In the genomic region with DNA sequence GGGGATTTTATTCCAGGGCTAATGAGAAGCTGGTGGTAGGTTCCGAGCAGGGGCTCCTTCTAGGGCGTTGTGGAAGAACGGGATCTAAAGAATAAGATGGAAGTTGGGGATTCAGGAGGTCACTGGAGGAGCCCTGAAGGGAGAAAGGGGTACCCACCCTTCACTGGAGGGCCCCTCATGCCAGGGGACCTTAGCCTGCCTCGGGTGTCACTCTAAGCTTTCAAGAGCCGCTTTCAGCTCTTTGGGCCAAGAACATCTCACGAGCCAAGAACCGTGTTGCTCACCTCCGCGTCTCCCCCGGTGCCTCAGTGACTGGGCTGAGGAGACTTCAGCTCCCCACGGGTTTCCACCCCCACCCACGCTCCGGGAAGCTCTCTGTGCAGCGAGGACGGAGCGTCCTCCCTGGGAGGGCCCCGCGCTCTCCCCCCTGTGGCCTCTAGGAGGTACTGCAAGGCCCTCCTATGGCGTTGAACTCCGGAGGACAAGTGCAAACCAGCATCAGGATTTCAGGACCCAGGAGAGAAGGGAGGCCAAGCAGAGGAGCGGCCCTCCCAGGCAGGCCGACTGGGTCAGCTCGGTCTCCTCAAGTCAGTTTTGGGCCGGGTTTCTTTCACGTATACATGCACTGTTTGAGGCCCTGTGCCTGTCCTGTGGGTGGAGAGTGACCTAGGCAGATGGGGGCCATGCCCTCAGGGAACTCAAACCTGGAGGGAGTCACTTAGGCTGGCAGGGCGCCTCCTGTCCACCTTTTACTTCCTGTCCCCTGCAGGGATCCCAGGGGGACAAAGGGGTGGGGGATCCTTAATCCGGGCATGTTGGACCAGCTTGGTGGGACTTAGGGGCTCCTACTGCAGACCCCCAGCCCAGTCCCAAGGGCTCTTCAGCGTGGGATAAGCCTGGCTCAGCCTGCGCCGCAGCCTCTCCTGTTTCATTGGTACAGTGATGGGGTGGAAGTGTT, we compare ENCODE assay signal across 8 cellular contexts. TPM values are rescaled to one million over a fixed set of nuclear protein-coding genes. Genes with fewer than 3 reads are reported as not detected.
DNase-seq lines count a peak whose midpoint lies in the region; ATAC-seq and TF ChIP-seq lines count a peak whose summit lies in the region.

No MANE protein-coding gene starts in this region.

- ATAC-seq in upper lobe of left lung (ENCODE audit: low FRiP score in 2 of 2) (peak; percentile 90 to 96), HG02588 (IDR thresholded peaks at IDR 0.05; ENCODE audit: unreplicated experiment) (no peak)

- in situ Hi-C loops in SK-MEL-5 (cut with HindIII; ENCODE audit: low pct_unique_long_range_greater_than_20kb, low sequenced_read_pairs), result no loop called here

- H3K27me3 ChIP-seq in upper lobe of left lung, result no peaks in the 10 kb centered on the region

- no peak overlapping the region for H3K4me3 ChIP-seq in upper lobe of left lung

- no peaks in the 10 kb centered on the region for H3K9me3 ChIP-seq in upper lobe of left lung

- 25 to 48% methylated on average over 11 to 23 of the region's 30 CpGs for WGBS in upper lobe of left lung, 2 donors

- H3K4me1 ChIP-seq in upper lobe of left lung, result peaks cover 5 to 8% (median 6%) of the 10 kb centered on the region in 4 donors

- peak; percentile 92 for DNase-seq in DMS53 (lab: John Stamatoyannopoulos, UW)
- DNase-seq in HPDE6-E6E7 (ENCODE audit: extremely low spot score), result peak; percentile 76
- DNase-seq in SK-MEL-5 (ENCODE audit: low read depth, low spot score), result peak; percentile 68
- peak; percentile 79 for DNase-seq in activated naive CD4-positive, alpha-beta T cell treated with Interleukin-2 at 50 U/mL for 16 hours
- DNase-seq in germinal center (ENCODE audit: low spot score), result peak; percentile 88
- DNase-seq in pons (ENCODE audit: low spot score), result peak; percentile 48
- peak; percentile 69 to 77 for DNase-seq in upper lobe of left lung

- TF ChIP-seq POLR2A in upper lobe of left lung (IDR thresholded peaks at IDR 0.05), result no peak

- no peak overlapping the region for H3K27ac ChIP-seq in upper lobe of left lung

- peaks cover 0 to 2% (median 0%) of the 10 kb centered on the region in 4 donors for H3K36me3 ChIP-seq in upper lobe of left lung

- no peak for TF ChIP-seq EP300 in upper lobe of left lung (IDR thresholded peaks at IDR 0.05)

- peak; percentile 95 to 100 (median 98) for TF ChIP-seq CTCF in upper lobe of left lung (IDR thresholded peaks at IDR 0.05)

RNA-seq across cellular contexts. Expression of gene KRTDAP, which starts 5.1 kb away (rescaled TPM):
- not detected in 2 replicates for total RNA-seq in SK-MEL-5 (2014; rRNA removed; shearing (Covaris generic))
- polyA plus RNA-seq in SK-MEL-5 (2015; cell fraction: cytosol; rRNA removed), result not detected in 2 replicates
- polyA plus RNA-seq in SK-MEL-5 (2015; cell fraction: nucleus; rRNA removed), result not detected in 2 replicates
- under 1 TPM in 1 of 6 donors, not detected in 5; 0.61 TPM for total RNA-seq in upper lobe of left lung

RNA-seq across cellular contexts. Expression of gene DMKN, which starts 18.1 kb away (rescaled TPM):
- total RNA-seq in SK-MEL-5 (2014; rRNA removed; shearing (Covaris generic)), result 16.7 and 23.0 TPM in 2 replicates
- polyA plus RNA-seq in SK-MEL-5 (2015; cell fraction: cytosol; rRNA removed), result 28.0 and 29.1 TPM in 2 replicates
- polyA plus RNA-seq in SK-MEL-5 (2015; cell fraction: nucleus; rRNA removed), result 27.1 and 31.7 TPM in 2 replicates
- 100 to 1,000 TPM in 3 of 6 donors, 10 to 100 TPM in 3; 64.9 to 127 (median 101) TPM for total RNA-seq in upper lobe of left lung

RNA-seq across cellular contexts. Expression of gene SBSN, which starts 32.7 kb away (rescaled TPM):
- total RNA-seq in SK-MEL-5 (2014; rRNA removed; shearing (Covaris generic)), result 0.11 TPM in 1 of 2 replicates, not detected in the other
- polyA plus RNA-seq in SK-MEL-5 (2015; cell fraction: cytosol; rRNA removed), result 0.11 TPM in 1 of 2 replicates, not detected in the other
- polyA plus RNA-seq in SK-MEL-5 (2015; cell fraction: nucleus; rRNA removed), result not detected in 2 replicates
- not detected for total RNA-seq in upper lobe of left lung

RNA-seq across cellular contexts. Expression of gene GAPDHS, which starts 37.9 kb away (rescaled TPM):
- 3.2 and 3.6 TPM in 2 replicates for total RNA-seq in SK-MEL-5 (2014; rRNA removed; shearing (Covaris generic))
- polyA plus RNA-seq in SK-MEL-5 (2015; cell fraction: cytosol; rRNA removed), result 2.6 and 3.7 TPM in 2 replicates
- 2.8 and 2.9 TPM in 2 replicates for polyA plus RNA-seq in SK-MEL-5 (2015; cell fraction: nucleus; rRNA removed)
- total RNA-seq in upper lobe of left lung, result not detected

RNA-seq across cellular contexts. Expression of gene FFAR2, which starts 47.3 kb away (rescaled TPM):
- 0.13 TPM in 1 of 2 replicates, not detected in the other for total RNA-seq in SK-MEL-5 (2014; rRNA removed; shearing (Covaris generic))
- polyA plus RNA-seq in SK-MEL-5 (2015; cell fraction: cytosol; rRNA removed), result 0.05 TPM in 1 of 2 replicates, not detected in the other
- polyA plus RNA-seq in SK-MEL-5 (2015; cell fraction: nucleus; rRNA removed), result not detected in 2 replicates
- total RNA-seq in upper lobe of left lung, result 1 to 10 TPM in 3 of 6 donors, under 1 TPM in 2, not detected in 1; 0.22 to 9.0 (median 2.1) TPM
